ENCODE assay signal across 13 cellular contexts in the genomic region with DNA sequence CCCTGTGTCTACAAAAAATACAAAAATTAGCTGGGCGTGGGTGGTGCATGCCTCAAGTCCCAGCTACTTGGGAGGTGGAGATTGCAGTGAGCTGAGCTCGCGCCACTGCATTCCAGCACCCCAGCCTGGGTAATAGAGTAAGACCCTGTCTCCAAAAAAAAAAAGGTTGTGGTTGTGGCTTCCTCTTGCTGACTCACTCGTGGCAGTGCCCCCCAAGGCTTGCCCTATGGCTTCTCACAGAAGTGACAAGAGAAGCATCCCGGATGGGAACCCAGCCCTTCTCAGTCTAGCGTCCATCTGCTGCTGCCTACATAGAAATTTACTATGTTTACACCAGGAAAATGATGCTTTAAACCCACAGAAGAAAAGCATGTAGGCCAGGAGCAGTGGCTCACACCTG.
DNase-seq lines count a peak whose midpoint lies in the region; ATAC-seq and TF ChIP-seq lines count a peak whose summit lies in the region.
"Had no signal": no experiment of that assay in that cellular context is flagged by ENCODE, and none has a peak within 500 bp of the region (broad histone marks: within the 10 kb centered on the region; RNA-seq: fewer than 3 reads in every experiment).

No MANE protein-coding gene starts in this region.

- H3K27ac ChIP-seq in mesodermal cell (ENCODE audit: low read depth, low read length, severe bottlenecking), result peak overlapping the region; percentile 24
- H3K27ac ChIP-seq: RWPE1 had no signal

- 83 to 86% methylated on average over 5 to 6 of the region's 6 CpGs for WGBS in mesodermal cell (ENCODE audit: insufficient coverage in 2 of 2), 2 experiments

- H3K4me1 ChIP-seq in mesodermal cell (ENCODE audit: control insufficient read depth, insufficient read depth, low read length, poor library complexity, severe bottlenecking), result peaks cover 17% of the 10 kb centered on the region

- no peak for TF ChIP-seq CTCF in astrocyte of the cerebellum (IDR thresholded peaks at IDR 0.05; ENCODE audit: low read depth, low read length, missing control alignments)

- no peak for ATAC-seq in HG03095 (IDR thresholded peaks at IDR 0.05; ENCODE audit: unreplicated experiment)

- in situ Hi-C loops in astrocyte of the cerebellum (cut with HindIII; ENCODE audit: low sequenced_read_pairs), result no loop called here

- H3K36me3 ChIP-seq in mesodermal cell (ENCODE audit: control insufficient read depth, insufficient read depth, low read length), result peaks cover 61% of the 10 kb centered on the region

- H3K4me3 ChIP-seq in astrocyte of the cerebellum (ENCODE audit: low read depth, low read length), result no peak overlapping the region
- no peak overlapping the region for H3K4me3 ChIP-seq in mesodermal cell (ENCODE audit: extremely low read depth, insufficient read depth, low read length, poor library complexity, severe bottlenecking)

- no peaks in the 10 kb centered on the region for H3K9me3 ChIP-seq in mesodermal cell (ENCODE audit: control insufficient read depth, low read length)

- DNase-seq in CMK (ENCODE audit: low read depth), result peak; percentile 31
- DNase-seq in HT1080 (ENCODE audit: low read depth), result peak; percentile 81
- peak; percentile 74 for DNase-seq in astrocyte of the cerebellum (ENCODE audit: low read depth)
- DNase-seq in stimulated activated CD4-positive, alpha-beta T cell treated with anti-CD3 and anti-CD28 coated beads, Interleukin-15, amount 100 ng/mL, for 24 hours, result no peak
- DNase-seq in cerebellum (ENCODE audit: low spot score), result no peak
- DNase-seq in NCI-H748 (lab: John Stamatoyannopoulos, UW; ENCODE audit: unreplicated experiment), result no peak
- DNase-seq: activated B cell treated with CpG ODN at 0.5 μM for 24 hours; activated naive CD4-positive, alpha-beta T cell treated with anti-CD3 and anti-CD28 coated beads, Interleukin-2, amount 50 U/mL, for 16 hours; effector memory CD4-positive, alpha-beta T cell; nephron progenitor cell had no signal

Comparison
In these comparisons a context has a peak if more than half of its experiments do, and no peak if none do; other contexts are left out.
1. DNase-seq: peak in CMK (single experiment), HT1080 (single experiment) and astrocyte of the cerebellum (single experiment); none in stimulated activated CD4-positive, alpha-beta T cell treated with anti-CD3 and anti-CD28 coated beads, Interleukin-15, amount 100 ng/mL, for 24 hours (single experiment), cerebellum (single experiment) and NCI-H748 (single experiment).